In the genomic region with DNA sequence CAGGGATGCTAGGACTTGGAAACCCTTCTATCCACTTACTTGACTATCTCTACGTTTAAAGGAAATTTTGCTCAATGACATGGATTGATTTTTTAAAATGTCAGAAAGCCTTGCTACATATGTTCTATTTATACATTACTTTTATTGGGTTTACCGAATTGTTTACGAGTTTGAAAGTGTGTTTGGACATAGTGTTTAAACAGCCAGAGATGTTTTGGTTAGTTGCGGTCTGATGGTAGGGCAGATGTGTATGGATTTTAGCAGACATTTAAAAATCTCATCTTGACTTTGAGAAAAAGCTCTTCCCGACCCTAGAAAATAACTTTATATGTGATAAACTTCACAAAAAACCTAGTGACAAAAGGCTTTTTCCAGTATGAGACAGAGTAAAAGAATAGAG, we compare ENCODE assay signal across 23 cellular contexts.
DNase-seq lines count a peak whose midpoint lies in the region; ATAC-seq, FAIRE-seq and TF ChIP-seq lines count a peak whose summit lies in the region.
"Had no signal": no experiment of that assay in that cellular context is flagged by ENCODE, and none has a peak within 500 bp of the region (broad histone marks: within the 10 kb centered on the region; RNA-seq: fewer than 3 reads in every experiment).

No MANE protein-coding gene starts in this region.

- ATAC-seq in HG02852 (IDR thresholded peaks at IDR 0.05; ENCODE audit: unreplicated experiment): no peak
- ATAC-seq: A549; CD8-positive, alpha-beta T cell; GM12878; GM23338; HCT116 had no signal

- H3K4me2 ChIP-seq in MM.1S (ENCODE audit: low read depth, low read length) (no peak overlapping the region), hepatocyte (no peak overlapping the region)
- H3K4me2 ChIP-seq: A549, BLaER1, GM23338 had no signal

- DNase-seq in D721Med (ENCODE audit: insufficient read length, low spot score) (no peak), MM.1S (peak; percentile 4), fibroblast of villous mesenchyme (ENCODE audit: low read depth) (peak; percentile 28), midbrain (lab: John Stamatoyannopoulos, UW) (no peak), NCI-H1105 treated with DMSO at 0.1 percent for 48 hours (lab: John Stamatoyannopoulos, UW) (no peak), hepatocyte (ENCODE audit: low spot score) (no peak)
- DNase-seq: 8988T; Caco-2; CD4-positive, CD25-positive, alpha-beta regulatory T cell; CD8-positive, alpha-beta T cell; DMS 273 treated with DMSO at 0.1 percent for 48 hours; DMS79; EL; GDM1; H9 had no signal

- H3K9ac ChIP-seq in MM.1S (ENCODE audit: low read length): no peak overlapping the region
- H3K9ac ChIP-seq: BLaER1 had no signal

- H3K9me3 ChIP-seq in MM.1S (replicated peaks; ENCODE audit: insufficient read depth, low read length) (no peaks in the 10 kb centered on the region), hepatocyte (ENCODE audit: low read depth) (no peaks in the 10 kb centered on the region)
- H3K9me3 ChIP-seq: A549, BLaER1, Caco-2 had no signal

- H3K36me3 ChIP-seq in MM.1S (replicated peaks; ENCODE audit: insufficient read depth, low read length) (no peaks in the 10 kb centered on the region), hepatocyte (replicated peaks; ENCODE audit: insufficient read depth, low read depth) (no peaks in the 10 kb centered on the region)
- H3K36me3 ChIP-seq: BLaER1 had no signal

- 57% methylated on average over 5 of the region's 5 CpGs for WGBS in hepatocyte (ENCODE audit: low lambda C conversion rate, missing lambda C conversion rate)

- no peaks in the 10 kb centered on the region for H3F3A ChIP-seq in MM.1S (ENCODE audit: insufficient read depth, low read length)

- H4K20me1 ChIP-seq in MM.1S (ENCODE audit: insufficient read depth, low read length) (no peaks in the 10 kb centered on the region; the same call in 1 of the 2 replicates), hepatocyte (ENCODE audit: insufficient read depth, poor library complexity, severe bottlenecking) (no peaks in the 10 kb centered on the region)
- H4K20me1 ChIP-seq: BLaER1 had no signal

- TF ChIP-seq CTCF in D721Med (IDR thresholded peaks at IDR 0.05; ENCODE audit: insufficient read depth, missing control alignments) (no peak), MM.1S (IDR thresholded peaks at IDR 0.05; ENCODE audit: low read length) (no peak), fibroblast of villous mesenchyme (IDR thresholded peaks at IDR 0.05; ENCODE audit: insufficient read depth, low read depth, low read length) (no peak), hepatocyte (IDR thresholded peaks at IDR 0.05; ENCODE audit: poor library complexity) (no peak)

- FAIRE-seq in D721Med (lab: Jason Lieb, UNC): peak; percentile 53
- FAIRE-seq: A549, GM12878, GM19239 had no signal

- H3K79me2 ChIP-seq in MM.1S (ENCODE audit: low read length) (no peaks in the 10 kb centered on the region), hepatocyte (no peaks in the 10 kb centered on the region)

- H3K27me3 ChIP-seq in MM.1S (replicated peaks; ENCODE audit: insufficient read depth, low read length) (no peaks in the 10 kb centered on the region), hepatocyte (no peaks in the 10 kb centered on the region)
- H3K27me3 ChIP-seq: BLaER1 had no signal

- H3K4me1 ChIP-seq in MM.1S (ENCODE audit: low read length): no peaks in the 10 kb centered on the region
- no peaks in the 10 kb centered on the region for H3K4me1 ChIP-seq in hepatocyte (ENCODE audit: insufficient read depth)
- H3K4me1 ChIP-seq: A549, BLaER1, Caco-2 had no signal

- no peaks in the 10 kb centered on the region for H3K9me2 ChIP-seq in MM.1S (replicated peaks; ENCODE audit: insufficient read depth, low read length)
- no peaks in the 10 kb centered on the region for H3K9me2 ChIP-seq in hepatocyte (replicated peaks; ENCODE audit: insufficient read depth)

- no peak overlapping the region for H3K27ac ChIP-seq in MM.1S (ENCODE audit: low read length)
- no peak overlapping the region for H3K27ac ChIP-seq in hepatocyte
- H3K27ac ChIP-seq: A549, BLaER1, C4-2B had no signal

- H2AFZ ChIP-seq in MM.1S (ENCODE audit: low read length): no peak overlapping the region
- H2AFZ ChIP-seq in hepatocyte: no peak overlapping the region
- H2AFZ ChIP-seq: GM23338 had no signal

- H3K4me3 ChIP-seq in MM.1S (ENCODE audit: low read length): no peak overlapping the region
- no peak overlapping the region for H3K4me3 ChIP-seq in fibroblast of villous mesenchyme (ENCODE audit: low read depth, low read length)
- H3K4me3 ChIP-seq in hepatocyte: no peak overlapping the region
- H3K4me3 ChIP-seq: A549, BLaER1, GM12878, GM23338 had no signal

Comparison
In these comparisons a context has a peak if more than half of its experiments do, and no peak if none do; other contexts are left out.
1. DNase-seq: peak in MM.1S (single experiment) and fibroblast of villous mesenchyme (single experiment); none in D721Med (single experiment), midbrain (single experiment), NCI-H1105 treated with DMSO at 0.1 percent for 48 hours (single experiment) and hepatocyte (single experiment).